In genomic region chr20:57547250-57547649, GRCh38 we compare ENCODE assay signal across 1 cellular context.
A peak's percentile ranks its signal among the peaks of the same experiment; 100 is the strongest.
TF ChIP-seq lines count a peak whose summit lies in the region.

No MANE protein-coding gene starts in this region.

TF ChIP-seq in HepG2, 621 proteins besides CTCF, POLR2A, EP300 and RAD21 (continued from another document and continues in another):
- TF ChIP-seq ZHX1 (CRISPR knock-in tag; IDR thresholded peaks at IDR 0.05; ENCODE audit: low read depth) (no peak), POLR2G (IDR thresholded peaks at IDR 0.05; ENCODE audit: low read depth, low read length) (no peak), NCOR1 (IDR thresholded peaks at IDR 0.05; ENCODE audit: borderline replicate concordance, low read length) (no peak; the same call in 1 of the 2 replicates), ZNF530 (CRISPR knock-in tag; IDR thresholded peaks at IDR 0.05; ENCODE audit: low read depth) (no peak), ZNF7 (CRISPR knock-in tag; IDR thresholded peaks at IDR 0.05) (no peak), SKI (IDR thresholded peaks at IDR 0.05; ENCODE audit: partially characterized antibody) (peak; percentile 76), ZNF879 (CRISPR knock-in tag; IDR thresholded peaks at IDR 0.05) (no peak), ARNTL (CRISPR knock-in tag; IDR thresholded peaks at IDR 0.05) (0 out of 2 replicates have a peak, but pooled peaks have one; percentile 29), ZFAT (CRISPR knock-in tag; conservative IDR thresholded peaks at IDR 0.05) (no peak), ZNF546 (CRISPR knock-in tag; conservative IDR thresholded peaks at IDR 0.05) (no peak), HCFC1 (IDR thresholded peaks at IDR 0.05; ENCODE audit: low read depth, low read length) (no peak), FOXK1 (CRISPR knock-in tag; IDR thresholded peaks at IDR 0.05; ENCODE audit: borderline replicate concordance, low read depth) (peak; percentile 97), ZNF550 (CRISPR knock-in tag; IDR thresholded peaks at IDR 0.05; ENCODE audit: borderline replicate concordance) (no peak), THAP11 (CRISPR knock-in tag; IDR thresholded peaks at IDR 0.05) (peak; percentile 39; the same call in 1 of the 2 replicates), ZNF691 (CRISPR knock-in tag; IDR thresholded peaks at IDR 0.05; ENCODE audit: borderline replicate concordance, low read depth) (no peak), SOX13 (IDR thresholded peaks at IDR 0.05) (peak; percentile 87), SOX13 (CRISPR knock-in tag; conservative IDR thresholded peaks at IDR 0.05 in 1 of 2, IDR thresholded peaks at IDR 0.05 in 1 of 2) (no peak), SYNCRIP (IDR thresholded peaks at IDR 0.05; ENCODE audit: insufficient read depth, low read depth, low read length) (no peak), ZNF891 (CRISPR knock-in tag; IDR thresholded peaks at IDR 0.05) (no peak), ZNF598 (CRISPR knock-in tag; IDR thresholded peaks at IDR 0.05; ENCODE audit: borderline replicate concordance) (no peak), MAF1 (CRISPR knock-in tag; IDR thresholded peaks at IDR 0.05; ENCODE audit: borderline replicate concordance) (no peak), ZSCAN5A (CRISPR knock-in tag; IDR thresholded peaks at IDR 0.05; ENCODE audit: borderline replicate concordance) (no peak), ZNF724P (CRISPR knock-in tag; IDR thresholded peaks at IDR 0.05; ENCODE audit: borderline replicate concordance) (peak; percentile 67; the same call in 1 of the 2 replicates), ZNF180 (CRISPR knock-in tag; IDR thresholded peaks at IDR 0.05; ENCODE audit: borderline replicate concordance, low read depth) (no peak), ZNF773 (CRISPR knock-in tag; IDR thresholded peaks at IDR 0.05; ENCODE audit: borderline replicate concordance) (no peak), HOXA5 (CRISPR knock-in tag; IDR thresholded peaks at IDR 0.05) (no peak), ZNF572 (CRISPR knock-in tag; IDR thresholded peaks at IDR 0.05) (no peak), ATRX (CRISPR knock-in tag; IDR thresholded peaks at IDR 0.05; ENCODE audit: borderline replicate concordance) (no peak), ATF1 (CRISPR knock-in tag; IDR thresholded peaks at IDR 0.05) (no peak), EED (CRISPR knock-in tag; IDR thresholded peaks at IDR 0.05) (no peak), ZNF205 (CRISPR knock-in tag; IDR thresholded peaks at IDR 0.05) (no peak), ZNF329 (CRISPR knock-in tag; IDR thresholded peaks at IDR 0.05; ENCODE audit: low read depth) (no peak), ATF6 (CRISPR knock-in tag; conservative IDR thresholded peaks at IDR 0.05) (no peak), ERF (CRISPR knock-in tag; IDR thresholded peaks at IDR 0.05) (peak; percentile 60; the same call in 1 of the 2 replicates), HOXA9 (CRISPR knock-in tag; IDR thresholded peaks at IDR 0.05; ENCODE audit: borderline replicate concordance) (no peak), ZFX (CRISPR knock-in tag; IDR thresholded peaks at IDR 0.05; ENCODE audit: low read depth) (no peak), SPEN (CRISPR knock-in tag; IDR thresholded peaks at IDR 0.05; ENCODE audit: low read depth) (no peak), TFE3 (CRISPR knock-in tag; IDR thresholded peaks at IDR 0.05) (peak; percentile 42; the same call in 1 of the 2 replicates), IRF1 (CRISPR knock-in tag; IDR thresholded peaks at IDR 0.05; ENCODE audit: low read depth) (no peak), YEATS4 (CRISPR knock-in tag; IDR thresholded peaks at IDR 0.05; ENCODE audit: borderline replicate concordance) (no peak), MEF2D (CRISPR knock-in tag; IDR thresholded peaks at IDR 0.05) (peak; percentile 52; the same call in 1 of the 2 replicates), PHF8 (CRISPR knock-in tag; IDR thresholded peaks at IDR 0.05) (no peak)
- TF ChIP-seq, protein P1, sequence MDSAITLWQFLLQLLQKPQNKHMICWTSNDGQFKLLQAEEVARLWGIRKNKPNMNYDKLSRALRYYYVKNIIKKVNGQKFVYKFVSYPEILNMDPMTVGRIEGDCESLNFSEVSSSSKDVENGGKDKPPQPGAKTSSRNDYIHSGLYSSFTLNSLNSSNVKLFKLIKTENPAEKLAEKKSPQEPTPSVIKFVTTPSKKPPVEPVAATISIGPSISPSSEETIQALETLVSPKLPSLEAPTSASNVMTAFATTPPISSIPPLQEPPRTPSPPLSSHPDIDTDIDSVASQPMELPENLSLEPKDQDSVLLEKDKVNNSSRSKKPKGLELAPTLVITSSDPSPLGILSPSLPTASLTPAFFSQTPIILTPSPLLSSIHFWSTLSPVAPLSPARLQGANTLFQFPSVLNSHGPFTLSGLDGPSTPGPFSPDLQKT (CRISPR knock-in tag; IDR thresholded peaks at IDR 0.05; ENCODE audit: borderline replicate concordance) = no peak
- TF ChIP-seq, protein P2, sequence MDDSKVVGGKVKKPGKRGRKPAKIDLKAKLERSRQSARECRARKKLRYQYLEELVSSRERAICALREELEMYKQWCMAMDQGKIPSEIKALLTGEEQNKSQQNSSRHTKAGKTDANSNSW (CRISPR knock-in tag; IDR thresholded peaks at IDR 0.05; ENCODE audit: borderline replicate concordance) = no peak
- TF ChIP-seq, protein P3, sequence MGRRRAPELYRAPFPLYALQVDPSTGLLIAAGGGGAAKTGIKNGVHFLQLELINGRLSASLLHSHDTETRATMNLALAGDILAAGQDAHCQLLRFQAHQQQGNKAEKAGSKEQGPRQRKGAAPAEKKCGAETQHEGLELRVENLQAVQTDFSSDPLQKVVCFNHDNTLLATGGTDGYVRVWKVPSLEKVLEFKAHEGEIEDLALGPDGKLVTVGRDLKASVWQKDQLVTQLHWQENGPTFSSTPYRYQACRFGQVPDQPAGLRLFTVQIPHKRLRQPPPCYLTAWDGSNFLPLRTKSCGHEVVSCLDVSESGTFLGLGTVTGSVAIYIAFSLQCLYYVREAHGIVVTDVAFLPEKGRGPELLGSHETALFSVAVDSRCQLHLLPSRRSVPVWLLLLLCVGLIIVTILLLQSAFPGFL (CRISPR knock-in tag; IDR thresholded peaks at IDR 0.05) = no peak
- TF ChIP-seq, protein P4, sequence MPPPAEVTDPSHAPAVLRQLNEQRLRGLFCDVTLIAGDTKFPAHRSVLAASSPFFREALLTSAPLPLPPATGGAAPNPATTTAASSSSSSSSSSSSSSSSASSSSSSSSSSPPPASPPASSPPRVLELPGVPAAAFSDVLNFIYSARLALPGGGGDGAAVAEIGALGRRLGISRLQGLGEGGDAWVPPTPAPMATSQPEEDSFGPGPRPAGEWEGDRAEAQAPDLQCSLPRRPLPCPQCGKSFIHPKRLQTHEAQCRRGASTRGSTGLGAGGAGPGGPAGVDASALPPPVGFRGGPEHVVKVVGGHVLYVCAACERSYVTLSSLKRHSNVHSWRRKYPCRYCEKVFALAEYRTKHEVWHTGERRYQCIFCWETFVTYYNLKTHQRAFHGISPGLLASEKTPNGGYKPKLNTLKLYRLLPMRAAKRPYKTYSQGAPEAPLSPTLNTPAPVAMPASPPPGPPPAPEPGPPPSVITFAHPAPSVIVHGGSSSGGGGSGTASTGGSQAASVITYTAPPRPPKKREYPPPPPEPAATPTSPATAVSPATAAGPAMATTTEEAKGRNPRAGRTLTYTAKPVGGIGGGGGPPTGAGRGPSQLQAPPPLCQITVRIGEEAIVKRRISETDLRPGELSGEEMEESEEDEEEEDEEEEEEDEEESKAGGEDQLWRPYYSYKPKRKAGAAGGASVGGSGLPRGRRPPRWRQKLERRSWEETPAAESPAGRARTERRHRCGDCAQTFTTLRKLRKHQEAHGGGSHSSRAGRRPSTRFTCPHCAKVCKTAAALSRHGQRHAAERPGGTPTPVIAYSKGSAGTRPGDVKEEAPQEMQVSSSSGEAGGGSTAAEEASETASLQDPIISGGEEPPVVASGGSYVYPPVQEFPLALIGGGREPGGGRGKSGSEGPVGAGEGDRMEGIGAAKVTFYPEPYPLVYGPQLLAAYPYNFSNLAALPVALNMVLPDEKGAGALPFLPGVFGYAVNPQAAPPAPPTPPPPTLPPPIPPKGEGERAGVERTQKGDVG (CRISPR knock-in tag; IDR thresholded peaks at IDR 0.05; ENCODE audit: borderline replicate concordance) = no peak
- TF ChIP-seq, protein P5, sequence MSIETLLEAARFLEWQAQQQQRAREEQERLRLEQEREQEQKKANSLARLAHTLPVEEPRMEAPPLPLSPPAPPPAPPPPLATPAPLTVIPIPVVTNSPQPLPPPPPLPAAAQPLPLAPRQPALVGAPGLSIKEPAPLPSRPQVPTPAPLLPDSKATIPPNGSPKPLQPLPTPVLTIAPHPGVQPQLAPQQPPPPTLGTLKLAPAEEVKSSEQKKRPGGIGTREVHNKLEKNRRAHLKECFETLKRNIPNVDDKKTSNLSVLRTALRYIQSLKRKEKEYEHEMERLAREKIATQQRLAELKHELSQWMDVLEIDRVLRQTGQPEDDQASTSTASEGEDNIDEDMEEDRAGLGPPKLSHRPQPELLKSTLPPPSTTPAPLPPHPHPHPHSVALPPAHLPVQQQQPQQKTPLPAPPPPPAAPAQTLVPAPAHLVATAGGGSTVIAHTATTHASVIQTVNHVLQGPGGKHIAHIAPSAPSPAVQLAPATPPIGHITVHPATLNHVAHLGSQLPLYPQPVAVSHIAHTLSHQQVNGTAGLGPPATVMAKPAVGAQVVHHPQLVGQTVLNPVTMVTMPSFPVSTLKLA (IDR thresholded peaks at IDR 0.05) = peak; percentile 56
- TF ChIP-seq, protein P6, sequence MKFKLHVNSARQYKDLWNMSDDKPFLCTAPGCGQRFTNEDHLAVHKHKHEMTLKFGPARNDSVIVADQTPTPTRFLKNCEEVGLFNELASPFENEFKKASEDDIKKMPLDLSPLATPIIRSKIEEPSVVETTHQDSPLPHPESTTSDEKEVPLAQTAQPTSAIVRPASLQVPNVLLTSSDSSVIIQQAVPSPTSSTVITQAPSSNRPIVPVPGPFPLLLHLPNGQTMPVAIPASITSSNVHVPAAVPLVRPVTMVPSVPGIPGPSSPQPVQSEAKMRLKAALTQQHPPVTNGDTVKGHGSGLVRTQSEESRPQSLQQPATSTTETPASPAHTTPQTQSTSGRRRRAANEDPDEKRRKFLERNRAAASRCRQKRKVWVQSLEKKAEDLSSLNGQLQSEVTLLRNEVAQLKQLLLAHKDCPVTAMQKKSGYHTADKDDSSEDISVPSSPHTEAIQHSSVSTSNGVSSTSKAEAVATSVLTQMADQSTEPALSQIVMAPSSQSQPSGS (CRISPR knock-in tag; IDR thresholded peaks at IDR 0.05) = no peak
